ENCODE assay signal across 26 cellular contexts in genomic region chr2:48965204-48965603, GRCh38.
"Had no signal": no experiment of that assay in that cellular context is flagged by ENCODE, and none has a peak within 500 bp of the region (broad histone marks: within the 10 kb centered on the region; RNA-seq: fewer than 3 reads in every experiment).

No MANE protein-coding gene starts in this region.

- ATAC-seq: activated CD8-positive, alpha-beta T cell treated with anti-CD3 and anti-CD28 coated beads for 36 hours; activated T-cell treated with anti-CD3 and anti-CD28 coated beads, Interleukin-2, amount 50 U/mL, for 4 hours; activated T-helper 17 cell treated with anti-CD3 and anti-CD28 coated beads, Interleukin-2, amount 50 U/mL, for 72 hours; effector memory CD8-positive, alpha-beta T cell; foreskin keratinocyte; gastrocnemius medialis; heart left ventricle had no signal

- DNase-seq: activated CD4-positive, alpha-beta T cell treated with anti-CD3 and anti-CD28 coated beads for 1 hour; activated CD4-positive, alpha-beta T cell treated with anti-CD3 and anti-CD28 coated beads for 4 hours; activated CD4-positive, alpha-beta T cell treated with anti-CD3 and anti-CD28 coated beads, Interleukin-2, amount 10 ng/mL, durations not matched to agents 7 days and 5 days; activated CD4-positive, alpha-beta T cell treated with anti-CD3 and anti-CD28 coated beads, Interleukin-2, amount 50 U/mL, for 4 hours; activated CD8-positive, alpha-beta memory T cell treated with anti-CD3 and anti-CD28 coated beads for 24 hours; activated CD8-positive, alpha-beta T cell treated with anti-CD3 and anti-CD28 coated beads for 36 hours; activated effector memory CD4-positive, alpha-beta T cell treated with Interleukin-2 at 50 U/mL for 16 hours; activated gamma-delta T cell treated with Interleukin-2 at 50 U/mL for 16 hours; activated naive CD4-positive, alpha-beta T cell treated with anti-CD3 and anti-CD28 coated beads, Interleukin-2, amount 50 U/mL, for 16 hours; activated naive CD4-positive, alpha-beta T cell treated with Interleukin-2 at 50 U/mL for 16 hours; activated T-cell treated with anti-CD3 and anti-CD28 coated beads, Interleukin-2, amount 50 U/mL, for 4 hours; amniotic stem cell; anterior cingulate cortex; brain microvascular endothelial cell; caudate nucleus; cortex of kidney; dermis blood vessel endothelial cell; effector CD4-positive, alpha-beta T cell; effector memory CD8-positive, alpha-beta T cell; erythroblast; foreskin keratinocyte; gastrocnemius medialis; glutamatergic neuron; heart left ventricle; T-helper 2 cell had no signal
